8 cellular contexts compared by ENCODE assay signal in the genomic region with DNA sequence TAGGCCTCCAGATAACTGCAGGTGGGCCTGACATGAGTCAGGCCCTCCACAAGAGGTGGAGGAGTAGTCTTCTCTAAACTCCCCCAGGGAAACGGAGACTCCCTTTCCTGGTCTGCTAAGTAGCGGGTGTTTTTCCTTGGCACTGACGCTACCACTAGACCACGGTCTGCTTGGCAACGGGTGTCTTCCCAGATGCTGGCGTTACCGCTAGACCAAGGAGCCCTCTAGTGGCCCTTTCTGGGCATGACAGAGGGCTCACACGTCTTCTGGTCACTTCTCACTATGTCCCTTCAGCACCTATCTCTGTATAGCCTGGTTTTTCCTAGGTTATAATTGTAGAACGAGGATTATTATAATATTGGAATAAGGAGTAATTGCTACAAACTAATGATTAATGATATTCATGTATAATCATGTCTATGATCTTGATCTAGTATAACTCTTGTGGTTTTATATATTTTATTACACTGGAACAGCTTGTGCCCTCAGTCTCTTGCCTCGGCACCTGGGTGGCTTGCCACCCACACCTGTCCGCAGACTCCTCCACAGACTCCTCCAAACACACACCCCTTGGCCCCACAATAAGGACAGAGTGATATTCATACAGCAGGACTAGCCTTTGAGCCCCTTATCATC. TPM values are rescaled to one million over a fixed set of nuclear protein-coding genes. Genes with fewer than 3 reads are reported as not detected.
A peak's percentile ranks its signal among the peaks of the same experiment; 100 is the strongest.
DNase-seq lines count a peak whose midpoint lies in the region; FAIRE-seq and TF ChIP-seq lines count a peak whose summit lies in the region.
"Not testable (repeated sequence)": the region's sequence is repeated elsewhere in the genome, so short reads cannot be mapped to it uniquely, and the experiment has no call there.

No MANE protein-coding gene starts in this region.

- H3K4me3 ChIP-seq in epithelial cell of proximal tubule (ENCODE audit: low read depth, low read length), result not testable (repeated sequence)

- DNase-seq in A172 (ENCODE audit: low spot score), result peak; percentile 54
- DNase-seq in GM12892 (ENCODE audit: insufficient read length), result not testable (repeated sequence)
- DNase-seq in NCI-H2081 (lab: John Stamatoyannopoulos, UW), result peak; percentile 39 to 47
- peak in 4 of 5 donors; percentile 33 to 57 (median 42) for DNase-seq in T-helper 1 cell
- DNase-seq in activated effector memory CD4-positive, alpha-beta T cell treated with Interleukin-2 at 50 U/mL for 16 hours, result peak; percentile 40
- DNase-seq in epithelial cell of proximal tubule (ENCODE audit: low read depth), result peak; percentile 2
- peak; percentile 75 for DNase-seq in medulla oblongata (ENCODE audit: extremely low spot score)
- DNase-seq in stimulated activated CD4-positive, alpha-beta T cell treated with anti-CD3 and anti-CD28 coated beads, Interleukin-15, amount 100 ng/mL, for 48 hours (ENCODE audit: low read depth in 2 of 2), result peak; percentile 29 to 62

- not testable (repeated sequence) for TF ChIP-seq POLR2A in GM12892 (IDR thresholded peaks at IDR 0.05; ENCODE audit: low read depth, low read length)

- peak; percentile 92 for FAIRE-seq in GM12892 (lab: Jason Lieb, UNC)

- TF ChIP-seq CTCF in epithelial cell of proximal tubule (conservative IDR thresholded peaks at IDR 0.05; ENCODE audit: low read depth, low read length), result peak; percentile 68

RNA-seq across cellular contexts. Expression of gene SIGLEC7, which starts 27.3 kb away (rescaled TPM):
- total RNA-seq in A172 (2014; rRNA removed; shearing (Covaris generic)), result not detected in 2 replicates
- not detected for polyA plus RNA-seq in GM12892 (2012; ENCODE audit: missing spikeins)
- not detected in 2 replicates for total RNA-seq in epithelial cell of proximal tubule

RNA-seq across cellular contexts. Expression of gene SIGLEC9, which starts 44.7 kb away (rescaled TPM):
- 0.43 TPM in 1 of 2 replicates, not detected in the other for total RNA-seq in A172 (2014; rRNA removed; shearing (Covaris generic))
- not detected for polyA plus RNA-seq in GM12892 (2012; ENCODE audit: missing spikeins)
- not detected in 2 replicates for total RNA-seq in epithelial cell of proximal tubule

RNA-seq across cellular contexts. Expression of gene CD33, which starts 55.5 kb away (rescaled TPM):
- 1.2 and 3.1 TPM in 2 replicates for total RNA-seq in A172 (2014; rRNA removed; shearing (Covaris generic))
- 4.2 TPM for polyA plus RNA-seq in GM12892 (2012; ENCODE audit: missing spikeins)
- total RNA-seq in epithelial cell of proximal tubule, result not detected in 2 replicates
